11 cellular contexts compared by ENCODE assay signal in genomic region chr19:1854032-1854541, GRCh38. TPM values are rescaled to one million over a fixed set of nuclear protein-coding genes. Genes with fewer than 3 reads are reported as not detected.
DNase-seq lines count a peak whose midpoint lies in the region; ATAC-seq, FAIRE-seq and TF ChIP-seq lines count a peak whose summit lies in the region.
"Had no signal": no experiment of that assay in that cellular context is flagged by ENCODE, and none has a peak within 500 bp of the region (broad histone marks: within the 10 kb centered on the region; RNA-seq: fewer than 3 reads in every experiment).

No MANE protein-coding gene starts in this region.

- no peaks in the 10 kb centered on the region for H3K9me1 ChIP-seq in endothelial cell of umbilical vein (replicated peaks; ENCODE audit: control insufficient read depth, extremely low read depth, insufficient read depth, low read length)

- H3K9me3 Mint-ChIP-seq in CD8-positive, alpha-beta memory T cell: no peaks in the 10 kb centered on the region
- H3K9me3 Mint-ChIP-seq: activated naive CD8-positive, alpha-beta T cell treated with anti-CD3 and anti-CD28 coated beads, Interleukin-2, amount 50 U/mL, for 24 hours had no signal

- no peaks in the 10 kb centered on the region for H3K9me3 ChIP-seq in CD8-positive, alpha-beta memory T cell (ENCODE audit: low read length)
- H3K9me3 ChIP-seq in endothelial cell of umbilical vein (replicated peaks; ENCODE audit: control insufficient read depth, insufficient read depth, low read length): no peaks in the 10 kb centered on the region
- H3K9me3 ChIP-seq in prostate gland: no peaks in the 10 kb centered on the region
- H3K9me3 ChIP-seq: testis had no signal

- H3K4me3 Mint-ChIP-seq in CD8-positive, alpha-beta memory T cell: no peak overlapping the region

- intact Hi-C loops in endothelial cell of umbilical vein (cut with micrococcal nuclease): no loop called here
- intact Hi-C loops in prostate gland (cut with DNase I): no loop called here

- H3K27me3 Mint-ChIP-seq in CD8-positive, alpha-beta memory T cell: peaks cover 0 to 3% of the 10 kb centered on the region in 2 donors
- H3K27me3 Mint-ChIP-seq: activated naive CD8-positive, alpha-beta T cell treated with anti-CD3 and anti-CD28 coated beads, Interleukin-2, amount 50 U/mL, for 24 hours had no signal

- peaks cover 61% of the 10 kb centered on the region for H3K4me1 ChIP-seq in CD8-positive, alpha-beta memory T cell (ENCODE audit: insufficient read depth, low read length)
- H3K4me1 ChIP-seq in endothelial cell of umbilical vein (ENCODE audit: control insufficient read depth, extremely low read depth, insufficient read depth, low read length) (peaks cover 32% of the 10 kb centered on the region), prostate gland (replicated peaks) (peaks cover 5% of the 10 kb centered on the region)

- H3K27ac Mint-ChIP-seq in CD8-positive, alpha-beta memory T cell: no peak overlapping the region

- H3K4me2 ChIP-seq in endothelial cell of umbilical vein (ENCODE audit: insufficient read depth, low read length): no peak overlapping the region

- peaks cover 0 to 2% (median 1%) of the 10 kb centered on the region in 3 donors for H3K36me3 Mint-ChIP-seq in CD8-positive, alpha-beta memory T cell

- no peak for TF ChIP-seq CTCF in endothelial cell of umbilical vein (IDR thresholded peaks at IDR 0.05; ENCODE audit: extremely low read depth in 1 of 2, insufficient read depth in 1 of 2, low read depth in 1 of 2, low read length in 2 of 2)
- TF ChIP-seq CTCF in prostate gland (IDR thresholded peaks at IDR 0.05): no peak
- TF ChIP-seq CTCF in GM10248 (IDR thresholded peaks at IDR 0.05; ENCODE audit: control extremely low read depth, extremely low read depth, low read depth, missing control alignments): no peak

- POLR2A ChIA-PET in CD8-positive, alpha-beta memory T cell (lab: Charles Lee): interaction anchor here (1.5 kb wide), 1 partner anchor 241 kb away, joined by 3 read pairs; no protein-coding TSS in a partner anchor
- POLR2A ChIA-PET in endothelial cell of umbilical vein (lab: Charles Lee): no interaction called here
- POLR2A ChIA-PET in GM10248 (lab: Yijun Ruan, JAX): no interaction called here

- no peak overlapping the region for H3K4me3 ChIP-seq in CD8-positive, alpha-beta memory T cell (ENCODE audit: low read length)
- no peak overlapping the region for H3K4me3 ChIP-seq in endothelial cell of umbilical vein (replicated peaks in 1 of 3; ENCODE audit: insufficient read depth in 1 of 3, low read depth in 1 of 3, low read length in 3 of 3)
- H3K4me3 ChIP-seq in prostate gland: no peak overlapping the region
- H3K4me3 ChIP-seq: GM12878, testis had no signal

- peaks cover 55% of the 10 kb centered on the region for H3K79me2 ChIP-seq in endothelial cell of umbilical vein (ENCODE audit: control insufficient read depth, insufficient read depth, low read length)

- no peak for ATAC-seq in HG03521 (IDR thresholded peaks at IDR 0.05; ENCODE audit: unreplicated experiment)

- peak overlapping the region; percentile 95 for H3K27ac ChIP-seq in CD8-positive, alpha-beta memory T cell (ENCODE audit: low read depth, low read length)
- H3K27ac ChIP-seq in endothelial cell of umbilical vein (ENCODE audit: insufficient read depth, low read depth, low read length) (no peak overlapping the region), prostate gland (peak overlapping the region; percentile 26 to 77)

- CTCF ChIA-PET in CD8-positive, alpha-beta memory T cell (lab: Charles Lee): interaction anchor here (0.8 to 1.5 kb wide), 4 partner anchors 10 to 22 kb away, joined by 3 to 5 read pairs (median 3); no protein-coding TSS in a partner anchor
- CTCF ChIA-PET in endothelial cell of umbilical vein (lab: Charles Lee): interaction anchor here (0.9 to 1.8 kb wide), 5 partner anchors 13 to 28 kb away, joined by 3 to 8 read pairs (median 3); no protein-coding TSS in a partner anchor
- CTCF ChIA-PET in GM10248 (lab: Yijun Ruan, JAX): interaction anchor here (1.3 to 1.6 kb wide), 5 partner anchors 13 to 588 kb away, joined by 3 to 4 read pairs (median 3); no protein-coding TSS in a partner anchor

- no peaks in the 10 kb centered on the region for H4K20me1 ChIP-seq in endothelial cell of umbilical vein (replicated peaks; ENCODE audit: control insufficient read depth, extremely low read depth, insufficient read depth, low read length)

- BruUV-seq in endothelial cell of umbilical vein (replicated peaks; lab: Mats Ljungman, UMichigan): TSS peak; percentile 53

- dilution Hi-C loops in endothelial cell of umbilical vein (cut with MboI; ENCODE audit: extremely low pct_ligation_motif_present, low sequenced_read_pairs): no loop called here

- no peaks in the 10 kb centered on the region for H3K27me3 ChIP-seq in CD8-positive, alpha-beta memory T cell (ENCODE audit: insufficient read depth, low read length, poor library complexity, severe bottlenecking)
- H3K27me3 ChIP-seq in endothelial cell of umbilical vein (ENCODE audit: control insufficient read depth in 2 of 2, insufficient read depth in 2 of 2, low read length in 2 of 2) (no peaks in the 10 kb centered on the region), prostate gland (replicated peaks; ENCODE audit: insufficient read depth) (no peaks in the 10 kb centered on the region)
- H3K27me3 ChIP-seq: testis had no signal

- 61% methylated on average over 5 of the region's 16 CpGs for WGBS in prostate gland

- no peak overlapping the region for H2AFZ ChIP-seq in endothelial cell of umbilical vein (ENCODE audit: low read depth, low read length)

- DNase-seq in CD8-positive, alpha-beta memory T cell: no peak
- peak; percentile 26 for DNase-seq in OCI-M1 (lab: John Stamatoyannopoulos, UW)
- no peak for DNase-seq in endothelial cell of umbilical vein (ENCODE audit: low read depth, low spot score)
- no peak for DNase-seq in prostate gland (ENCODE audit: low spot score)
- DNase-seq in GM10248 (ENCODE audit: extremely low spot score): no peak
- no peak for DNase-seq in NCI-H226
- DNase-seq in 8988T: no peak

- no peak for FAIRE-seq in endothelial cell of umbilical vein (lab: Jason Lieb, UNC)

- no peak for TF ChIP-seq POLR2A in endothelial cell of umbilical vein (IDR thresholded peaks at IDR 0.05; ENCODE audit: low read depth, low read length)
- no peak for TF ChIP-seq POLR2A in prostate gland (IDR thresholded peaks at IDR 0.05)

- H3K36me3 ChIP-seq in CD8-positive, alpha-beta memory T cell (ENCODE audit: insufficient read depth, low read length): no peaks in the 10 kb centered on the region
- no peaks in the 10 kb centered on the region for H3K36me3 ChIP-seq in endothelial cell of umbilical vein (ENCODE audit: control insufficient read depth in 2 of 2, extremely low read depth in 1 of 2, insufficient read depth in 2 of 2, low read length in 2 of 2)
- no peaks in the 10 kb centered on the region for H3K36me3 ChIP-seq in prostate gland

- H3K4me1 Mint-ChIP-seq in CD8-positive, alpha-beta memory T cell: peaks cover 32 to 74% (median 39%) of the 10 kb centered on the region in 3 donors

- no peak overlapping the region for H3K9ac ChIP-seq in endothelial cell of umbilical vein (replicated peaks; ENCODE audit: extremely low read depth, insufficient read depth, low read length)

RNA-seq across cellular contexts. Expression of gene REXO1, which starts 5.8 kb away (rescaled TPM):
- 10 to 100 TPM; 61.0 to 63.7 TPM for total RNA-seq in CD8-positive, alpha-beta memory T cell
- polyA plus RNA-seq in CD8-positive, alpha-beta memory T cell: 8.7 TPM
- total RNA-seq in endothelial cell of umbilical vein (41.1 and 44.6 TPM in 2 replicates), prostate gland (10 to 100 TPM; 29.8 to 59.1 TPM)
- polyA plus RNA-seq in endothelial cell of umbilical vein: 56.9 and 88.8 TPM in 2 replicates
- polyA plus RNA-seq in endothelial cell of umbilical vein (2011; cell fraction: cytosol; rRNA removed): 18.9 and 26.1 TPM in 2 replicates
- polyA plus RNA-seq in endothelial cell of umbilical vein (2011; cell fraction: nucleus; rRNA removed): 112 and 117 TPM in 2 replicates
- polyA plus RNA-seq in endothelial cell of umbilical vein (2012): 23.1 and 32.6 TPM in 2 replicates
- polyA minus RNA-seq in endothelial cell of umbilical vein: 13.5 and 14.6 TPM in 2 replicates
- 18.6 TPM for polyA minus RNA-seq in endothelial cell of umbilical vein (2011; cell fraction: cytosol; rRNA and poly(A)+ RNA removed)
- 13.1 and 32.2 TPM in 2 replicates for polyA minus RNA-seq in endothelial cell of umbilical vein (2011; cell fraction: nucleus; rRNA and poly(A)+ RNA removed)

RNA-seq across cellular contexts. Expression of gene KLF16, which starts 9.3 kb away (rescaled TPM):
- total RNA-seq in CD8-positive, alpha-beta memory T cell: 10 to 100 TPM; 42.8 to 43.1 TPM
- 0.92 TPM for polyA plus RNA-seq in CD8-positive, alpha-beta memory T cell
- total RNA-seq in endothelial cell of umbilical vein: 36.6 and 38.0 TPM in 2 replicates
- 11.6 and 22.6 TPM in 2 replicates for polyA plus RNA-seq in endothelial cell of umbilical vein
- polyA plus RNA-seq in endothelial cell of umbilical vein (2011; cell fraction: cytosol; rRNA removed): 6.0 and 10.4 TPM in 2 replicates
- polyA plus RNA-seq in endothelial cell of umbilical vein (2011; cell fraction: nucleus; rRNA removed): 4.4 and 4.6 TPM in 2 replicates
- polyA plus RNA-seq in endothelial cell of umbilical vein (2012): 12.1 and 19.5 TPM in 2 replicates
- 3.1 and 3.2 TPM in 2 replicates for polyA minus RNA-seq in endothelial cell of umbilical vein
- polyA minus RNA-seq in endothelial cell of umbilical vein (2011; cell fraction: cytosol; rRNA and poly(A)+ RNA removed): 19.7 TPM
- polyA minus RNA-seq in endothelial cell of umbilical vein (2011; cell fraction: nucleus; rRNA and poly(A)+ RNA removed): 2.0 and 3.2 TPM in 2 replicates
- 10 to 100 TPM in 1 of 2 donors, 1 to 10 TPM in 1; 8.4 to 22.8 TPM for total RNA-seq in prostate gland

RNA-seq across cellular contexts. Expression of gene ABHD17A, which starts 31.2 kb away (rescaled TPM):
- 100 to 1,000 TPM; 105 to 114 TPM for total RNA-seq in CD8-positive, alpha-beta memory T cell
- 252 TPM for polyA plus RNA-seq in CD8-positive, alpha-beta memory T cell
- total RNA-seq in endothelial cell of umbilical vein (89.8 and 97.0 TPM in 2 replicates), prostate gland (100 to 1,000 TPM; 131 to 146 TPM)
- polyA plus RNA-seq in endothelial cell of umbilical vein: 143 and 179 TPM in 2 replicates
- 38.4 and 71.7 TPM in 2 replicates for polyA plus RNA-seq in endothelial cell of umbilical vein (2011; cell fraction: cytosol; rRNA removed)
- 76.9 and 77.9 TPM in 2 replicates for polyA plus RNA-seq in endothelial cell of umbilical vein (2011; cell fraction: nucleus; rRNA removed)
- 29.4 and 57.3 TPM in 2 replicates for polyA plus RNA-seq in endothelial cell of umbilical vein (2012)
- polyA minus RNA-seq in endothelial cell of umbilical vein: 41.1 and 52.8 TPM in 2 replicates
- polyA minus RNA-seq in endothelial cell of umbilical vein (2011; cell fraction: cytosol; rRNA and poly(A)+ RNA removed): 28.8 TPM
- 11.6 and 18.8 TPM in 2 replicates for polyA minus RNA-seq in endothelial cell of umbilical vein (2011; cell fraction: nucleus; rRNA and poly(A)+ RNA removed)

RNA-seq across cellular contexts. Expression of gene ATP8B3, which starts 42.0 kb away (rescaled TPM):
- 1 to 10 TPM in 1 of 2 experiments, under 1 TPM in 1; 0.97 to 1.6 TPM for total RNA-seq in CD8-positive, alpha-beta memory T cell
- polyA plus RNA-seq in CD8-positive, alpha-beta memory T cell: 2.4 TPM
- total RNA-seq in endothelial cell of umbilical vein: 5.1 and 7.3 TPM in 2 replicates
- polyA plus RNA-seq in endothelial cell of umbilical vein: 1.1 and 1.4 TPM in 2 replicates
- 0.97 and 1.1 TPM in 2 replicates for polyA plus RNA-seq in endothelial cell of umbilical vein (2011; cell fraction: cytosol; rRNA removed)
- 3.6 and 4.2 TPM in 2 replicates for polyA plus RNA-seq in endothelial cell of umbilical vein (2011; cell fraction: nucleus; rRNA removed)
- polyA plus RNA-seq in endothelial cell of umbilical vein (2012): 0.91 and 1.3 TPM in 2 replicates
- polyA minus RNA-seq in endothelial cell of umbilical vein: 1.9 and 2.6 TPM in 2 replicates
- polyA minus RNA-seq in endothelial cell of umbilical vein (2011; cell fraction: cytosol; rRNA and poly(A)+ RNA removed): 6.5 TPM
- polyA minus RNA-seq in endothelial cell of umbilical vein (2011; cell fraction: nucleus; rRNA and poly(A)+ RNA removed): 0.63 and 0.72 TPM in 2 replicates
- 1 to 10 TPM in 1 of 2 donors, under 1 TPM in 1; 0.18 to 4.7 TPM for total RNA-seq in prostate gland

RNA-seq across cellular contexts. Expression of gene ADAT3, which starts 51.1 kb away (rescaled TPM):
- 1 to 10 TPM; 6.3 to 6.6 TPM for total RNA-seq in CD8-positive, alpha-beta memory T cell
- 4.6 TPM for polyA plus RNA-seq in CD8-positive, alpha-beta memory T cell
- total RNA-seq in endothelial cell of umbilical vein: 8.0 and 11.7 TPM in 2 replicates
- polyA plus RNA-seq in endothelial cell of umbilical vein: 5.7 and 8.6 TPM in 2 replicates
- 1.1 and 2.6 TPM in 2 replicates for polyA plus RNA-seq in endothelial cell of umbilical vein (2011; cell fraction: cytosol; rRNA removed)
- 3.4 and 3.8 TPM in 2 replicates for polyA plus RNA-seq in endothelial cell of umbilical vein (2011; cell fraction: nucleus; rRNA removed)
- 1.7 and 2.9 TPM in 2 replicates for polyA plus RNA-seq in endothelial cell of umbilical vein (2012)
- polyA minus RNA-seq in endothelial cell of umbilical vein: 2.0 and 3.3 TPM in 2 replicates
- 5.0 TPM for polyA minus RNA-seq in endothelial cell of umbilical vein (2011; cell fraction: cytosol; rRNA and poly(A)+ RNA removed)
- polyA minus RNA-seq in endothelial cell of umbilical vein (2011; cell fraction: nucleus; rRNA and poly(A)+ RNA removed): 2.8 and 7.1 TPM in 2 replicates
- total RNA-seq in prostate gland: 10 to 100 TPM; 17.3 to 25.1 TPM
